Comparison of ENCODE assay signal across 27 cellular contexts in genomic region chr6:128964233-128964755, GRCh38.
"Had no signal": no experiment of that assay in that cellular context is flagged by ENCODE, and none has a peak within 500 bp of the region (broad histone marks: within the 10 kb centered on the region; RNA-seq: fewer than 3 reads in every experiment).

No MANE protein-coding gene starts in this region.

- H3K27me3 Mint-ChIP-seq: activated B cell treated with CpG ODN at 0.5 μM for 24 hours; stimulated activated naive CD8-positive, alpha-beta T cell treated with anti-CD3 and anti-CD28 coated beads, Interleukin-15, Interleukin-2, amounts not matched to agents 100 ng/mL and 50 ng/mL, for 24 hours had no signal

- H3K27me3 ChIP-seq: cardiac muscle cell, heart left ventricle, neutrophil, ovary, right atrium auricular region, thyroid gland had no signal

- H3K4me1 Mint-ChIP-seq: activated B cell treated with CpG ODN at 0.5 μM for 24 hours; activated CD4-positive, alpha-beta T cell treated with anti-CD3 and anti-CD28 coated beads for 36 hours had no signal

- H3K4me3 ChIP-seq: cardiac muscle cell, heart left ventricle, ovary, prostate gland, right atrium auricular region, thyroid gland had no signal

- H3K36me3 ChIP-seq: cardiac muscle cell, neutrophil, ovary, prostate gland, right atrium auricular region, thyroid gland had no signal

- H3K4me3 Mint-ChIP-seq: activated B cell treated with CpG ODN at 0.5 μM for 24 hours; activated CD4-positive, alpha-beta T cell treated with anti-CD3 and anti-CD28 coated beads for 36 hours; activated naive CD8-positive, alpha-beta T cell; activated T-cell treated with anti-CD3 and anti-CD28 coated beads, Interleukin-2, amount 50 U/mL, for 4 hours; natural killer cell treated with Interleukin-12 subunit alpha and Interleukin-12 subunit beta and Interleukin-15 and Interleukin-18, amount 100 ng/mL, for 72 hours; stimulated activated naive CD8-positive, alpha-beta T cell treated with anti-CD3 and anti-CD28 coated beads, Interleukin-15, Interleukin-2, amounts not matched to agents 100 ng/mL and 50 ng/mL, for 24 hours; T-helper 17 cell had no signal

- H3K4me1 ChIP-seq: prostate gland, thyroid gland had no signal

- H3K9me3 ChIP-seq: heart left ventricle, neutrophil, ovary, prostate gland, right atrium auricular region, thyroid gland had no signal

- H3K27ac Mint-ChIP-seq: activated B cell treated with CpG ODN at 0.5 μM for 24 hours; activated CD4-positive, alpha-beta T cell treated with anti-CD3 and anti-CD28 coated beads for 36 hours; activated naive CD8-positive, alpha-beta T cell; activated T-helper 2 cell treated with anti-CD3 and anti-CD28 coated beads, Interferon-gamma antibody, Interleukin-2, Interleukin-4, amounts not matched to agents 10 μg/mL and 5 μg/mL and 100 μg/mL, durations not matched to agents 14 hours and 24 hours and 36 hours; natural killer cell treated with Interleukin-12 subunit alpha and Interleukin-12 subunit beta and Interleukin-15 and Interleukin-18, amount 100 ng/mL, for 72 hours; stimulated activated naive CD8-positive, alpha-beta T cell treated with anti-CD3 and anti-CD28 coated beads, Interleukin-15, Interleukin-2, amounts not matched to agents 100 ng/mL and 50 ng/mL, for 24 hours; T-helper 17 cell had no signal

- H3K36me3 Mint-ChIP-seq: activated naive CD8-positive, alpha-beta T cell; natural killer cell treated with Interleukin-12 subunit alpha and Interleukin-12 subunit beta and Interleukin-15 and Interleukin-18, amount 100 ng/mL, for 72 hours had no signal

- DNase-seq: activated B cell treated with CpG ODN at 0.5 μM for 24 hours; activated CD4-positive, alpha-beta T cell treated with anti-CD3 and anti-CD28 coated beads for 36 hours; activated CD4-positive, alpha-beta T cell treated with anti-CD3 and anti-CD28 coated beads, Interleukin-2, amount 50 U/mL, for 4 hours; activated CD8-positive, alpha-beta memory T cell treated with anti-CD3 and anti-CD28 coated beads, Interleukin-2, amount 50 U/mL, for 48 hours; activated naive CD4-positive, alpha-beta T cell; activated T-cell treated with anti-CD3 and anti-CD28 coated beads, Interleukin-2, amount 50 U/mL, for 4 hours; amniotic stem cell; cortex of kidney; effector CD4-positive, alpha-beta T cell; heart left ventricle; left ventricle myocardium superior; midbrain; ovary; stimulated activated CD4-positive, alpha-beta T cell treated with anti-CD3 and anti-CD28 coated beads, Interleukin-12 subunit alpha, Interleukin-12 subunit beta, amount 100 ng/mL, for 4 hours; stimulated activated CD4-positive, alpha-beta T cell treated with anti-CD3 and anti-CD28 coated beads, Interleukin-4, amount 100 ng/mL, for 4 hours; substantia nigra; T-helper 17 cell; thyroid gland had no signal

- ATAC-seq: activated CD4-positive, alpha-beta T cell treated with anti-CD3 and anti-CD28 coated beads for 36 hours; activated T-cell treated with anti-CD3 and anti-CD28 coated beads, Interleukin-2, amount 50 U/mL, for 4 hours; esophagus mucosa; heart left ventricle; left ventricle myocardium superior; natural killer cell treated with Interleukin-12 subunit alpha and Interleukin-12 subunit beta and Interleukin-15 and Interleukin-18, amount 100 ng/mL, for 72 hours; T-helper 17 cell had no signal

- H3K9me3 Mint-ChIP-seq: activated B cell treated with CpG ODN at 0.5 μM for 24 hours; activated T-cell treated with anti-CD3 and anti-CD28 coated beads, Interleukin-2, amount 50 U/mL, for 4 hours; activated T-helper 2 cell treated with anti-CD3 and anti-CD28 coated beads, Interferon-gamma antibody, Interleukin-2, Interleukin-4, amounts not matched to agents 10 μg/mL and 5 μg/mL and 100 μg/mL, durations not matched to agents 14 hours and 24 hours and 36 hours; natural killer cell treated with Interleukin-12 subunit alpha and Interleukin-12 subunit beta and Interleukin-15 and Interleukin-18, amount 100 ng/mL, for 72 hours; stimulated activated naive CD8-positive, alpha-beta T cell treated with anti-CD3 and anti-CD28 coated beads, Interleukin-15, Interleukin-2, amounts not matched to agents 100 ng/mL and 50 ng/mL, for 24 hours had no signal

- H3K27ac ChIP-seq: cardiac muscle cell, heart left ventricle, neutrophil, ovary, prostate gland, right atrium auricular region, thyroid gland had no signal
